In genomic region chr19:34359140-34359953, GRCh38 we compare ENCODE assay signal across 8 cellular contexts. TPM values are rescaled to one million over a fixed set of nuclear protein-coding genes. Genes with fewer than 3 reads are reported as not detected.
A peak's percentile ranks its signal among the peaks of the same experiment; 100 is the strongest.
DNase-seq lines count a peak whose midpoint lies in the region; ATAC-seq and TF ChIP-seq lines count a peak whose summit lies in the region.

No MANE protein-coding gene starts in this region.

- no peaks in the 10 kb centered on the region for H3K9me3 Mint-ChIP-seq in endothelial cell (ENCODE audit: unreplicated experiment)
- H3K9me3 Mint-ChIP-seq in mesothelial cell of epicardium: no peaks in the 10 kb centered on the region

- peak; percentile 85 for ATAC-seq in GM21390 (IDR thresholded peaks at IDR 0.05; ENCODE audit: unreplicated experiment)

- H3K36me3 Mint-ChIP-seq in endothelial cell (ENCODE audit: low read depth, unreplicated experiment) (peaks cover 6% of the 10 kb centered on the region), mesothelial cell of epicardium (peaks cover 9% of the 10 kb centered on the region)

- H3K4me3 Mint-ChIP-seq in endothelial cell (ENCODE audit: unreplicated experiment) (peak overlapping the region; percentile 94), mesothelial cell of epicardium (peak overlapping the region; percentile 64)

- peak overlapping the region; percentile 80 for H3K27ac Mint-ChIP-seq in endothelial cell (ENCODE audit: unreplicated experiment)
- peak overlapping the region; percentile 87 for H3K27ac Mint-ChIP-seq in mesothelial cell of epicardium

- H3K27me3 Mint-ChIP-seq in endothelial cell (ENCODE audit: unreplicated experiment) (peaks cover 25% of the 10 kb centered on the region), mesothelial cell of epicardium (ENCODE audit: low read depth) (no peaks in the 10 kb centered on the region)

- H3K4me1 Mint-ChIP-seq in endothelial cell (ENCODE audit: unreplicated experiment): peaks cover 15% of the 10 kb centered on the region
- peaks cover 23% of the 10 kb centered on the region for H3K4me1 Mint-ChIP-seq in mesothelial cell of epicardium

- peak; percentile 99 for DNase-seq in D341Med (ENCODE audit: low spot score)
- DNase-seq in HUDEP-2 (lab: John Stamatoyannopoulos, UW; ENCODE audit: unreplicated experiment in 76 of 76): peak in 74 of 76 experiments; percentile 86 to 100 (median 96)
- DNase-seq in NOMO-1 treated with DMSO at 0.1 percent for 48 hours (lab: John Stamatoyannopoulos, UW; ENCODE audit: unreplicated experiment): peak; percentile 90
- peak; percentile 70 for DNase-seq in activated CD8-positive, alpha-beta memory T cell treated with anti-CD3 and anti-CD28 coated beads, Interleukin-2, amount 50 U/mL, for 1 hour (ENCODE audit: extremely low read depth)
- DNase-seq in endothelial cell (ENCODE audit: low spot score): peak; percentile 97
- DNase-seq in mesothelial cell of epicardium (ENCODE audit: low spot score in 2 of 2, unreplicated experiment in 2 of 2): peak; percentile 92 to 96
- DNase-seq in stimulated activated CD8-positive, alpha-beta memory T cell treated with anti-CD3 and anti-CD28 coated beads, Interleukin-15, amount 100 ng/mL, for 48 hours (ENCODE audit: low read depth in 2 of 2): peak; percentile 99

- TF ChIP-seq CTCF in endothelial cell (IDR thresholded peaks at IDR 0.05; ENCODE audit: unreplicated experiment) (peak; percentile 17), mesothelial cell of epicardium (IDR thresholded peaks at IDR 0.05; ENCODE audit: unreplicated experiment) (no peak)

RNA-seq across cellular contexts. Expression of gene GPI, which starts 5.6 kb away (rescaled TPM):
- total RNA-seq in endothelial cell (ENCODE audit: unreplicated experiment) (133 TPM), mesothelial cell of epicardium (226 to 228 TPM (median 226 TPM) in 3 replicates)

RNA-seq across cellular contexts. Expression of gene PDCD2L, which starts 44.9 kb away (rescaled TPM):
- total RNA-seq in endothelial cell (ENCODE audit: unreplicated experiment) (10.3 TPM), mesothelial cell of epicardium (10.0 to 16.5 TPM (median 12.5 TPM) in 3 replicates)

Comparison
In these comparisons a context has a peak if more than half of its experiments do, and no peak if none do; other contexts are left out.
1. Peak in every context shown above with its lines: DNase-seq and ATAC-seq.